In genomic region chr2:192373244-192373643, GRCh38 we compare ENCODE assay signal across 35 cellular contexts.
"Had no signal": no experiment of that assay in that cellular context is flagged by ENCODE, and none has a peak within 500 bp of the region (broad histone marks: within the 10 kb centered on the region; RNA-seq: fewer than 3 reads in every experiment).

No MANE protein-coding gene starts in this region.

- H3K36me3 ChIP-seq: adrenal gland, esophagus squamous epithelium, gastroesophageal sphincter had no signal

- H3K36me3 Mint-ChIP-seq: activated CD4-positive, alpha-beta memory T cell treated with anti-CD3 and anti-CD28 coated beads for 36 hours; activated CD8-positive, alpha-beta memory T cell treated with anti-CD3 and anti-CD28 coated beads, Interleukin-2, amount 10 ng/mL, durations not matched to agents 7 days and 5 days; activated naive CD4-positive, alpha-beta T cell treated with anti-CD3 and anti-CD28 coated beads, Interleukin-2, amount 50 U/mL, for 24 hours; activated naive CD8-positive, alpha-beta T cell treated with anti-CD3 and anti-CD28 coated beads for 36 hours had no signal

- H3K4me1 Mint-ChIP-seq: activated CD4-positive, alpha-beta T cell treated with anti-CD3 and anti-CD28 coated beads for 36 hours; activated CD4-positive, alpha-beta T cell treated with anti-CD3 and anti-CD28 coated beads, Interleukin-2, amount 10 ng/mL, durations not matched to agents 24 days and 14 days; activated CD8-positive, alpha-beta memory T cell treated with anti-CD3 and anti-CD28 coated beads, Interleukin-2, amount 10 ng/mL, durations not matched to agents 7 days and 5 days; activated naive CD4-positive, alpha-beta T cell treated with anti-CD3 and anti-CD28 coated beads, Interleukin-2, amount 50 U/mL, for 24 hours; activated naive CD8-positive, alpha-beta T cell treated with anti-CD3 and anti-CD28 coated beads for 36 hours; activated naive CD8-positive, alpha-beta T cell treated with anti-CD3 and anti-CD28 coated beads, Interleukin-2, amount 50 U/mL, for 24 hours; T-helper 17 cell had no signal

- H3K4me3 Mint-ChIP-seq: activated CD4-positive, alpha-beta memory T cell treated with anti-CD3 and anti-CD28 coated beads for 36 hours; activated CD4-positive, alpha-beta T cell treated with anti-CD3 and anti-CD28 coated beads for 36 hours; activated CD4-positive, alpha-beta T cell treated with anti-CD3 and anti-CD28 coated beads, Interleukin-2, amount 10 ng/mL, durations not matched to agents 24 days and 14 days; activated CD8-positive, alpha-beta memory T cell treated with anti-CD3 and anti-CD28 coated beads, Interleukin-2, amount 10 ng/mL, durations not matched to agents 7 days and 5 days; activated CD8-positive, alpha-beta T cell treated with anti-CD3 and anti-CD28 coated beads, Interleukin-2, amount 10 ng/mL, durations not matched to agents 7 days and 5 days; activated naive CD4-positive, alpha-beta T cell treated with anti-CD3 and anti-CD28 coated beads for 36 hours; activated naive CD4-positive, alpha-beta T cell treated with anti-CD3 and anti-CD28 coated beads, Interleukin-2, amount 50 U/mL, for 24 hours; activated naive CD8-positive, alpha-beta T cell treated with anti-CD3 and anti-CD28 coated beads for 36 hours; activated naive CD8-positive, alpha-beta T cell treated with anti-CD3 and anti-CD28 coated beads, Interleukin-2, amount 50 U/mL, for 24 hours; activated T-helper 1 cell treated with anti-CD3 and anti-CD28 coated beads, Interleukin-12 subunit alpha, Interleukin-12 subunit beta, Interleukin-2, Interleukin-4 antibody, amounts not matched to agents 30 ng/mL and 10 ng/mL and 1 ng/mL, durations not matched to agents 14 hours and 24 hours and 36 hours; T-helper 17 cell; T-helper 2 cell treated with Interferon-gamma antibody and Interleukin-4, amounts not matched to agents 5 μg/mL and 100 μg/mL, for 36 hours had no signal

- H3K9me3 ChIP-seq: adrenal gland, body of pancreas, esophagus squamous epithelium, gastroesophageal sphincter had no signal

- H3K9me3 Mint-ChIP-seq: activated CD4-positive, alpha-beta memory T cell treated with anti-CD3 and anti-CD28 coated beads for 36 hours; activated CD4-positive, alpha-beta T cell treated with anti-CD3 and anti-CD28 coated beads, Interleukin-2, amount 10 ng/mL, durations not matched to agents 24 days and 14 days; activated naive CD4-positive, alpha-beta T cell treated with anti-CD3 and anti-CD28 coated beads for 36 hours; activated naive CD4-positive, alpha-beta T cell treated with anti-CD3 and anti-CD28 coated beads, Interleukin-2, amount 50 U/mL, for 24 hours; activated naive CD8-positive, alpha-beta T cell treated with anti-CD3 and anti-CD28 coated beads for 36 hours; activated naive CD8-positive, alpha-beta T cell treated with anti-CD3 and anti-CD28 coated beads, Interleukin-2, amount 50 U/mL, for 24 hours; activated T-helper 1 cell treated with anti-CD3 and anti-CD28 coated beads, Interleukin-12 subunit alpha, Interleukin-12 subunit beta, Interleukin-2, Interleukin-4 antibody, amounts not matched to agents 30 ng/mL and 10 ng/mL and 1 ng/mL, durations not matched to agents 14 hours and 24 hours and 36 hours; activated T-helper 2 cell treated with anti-CD3 and anti-CD28 coated beads, Interferon-gamma antibody, Interleukin-2, Interleukin-4, amounts not matched to agents 10 μg/mL and 5 μg/mL and 100 μg/mL, durations not matched to agents 14 hours and 24 hours and 36 hours; T-helper 2 cell treated with Interferon-gamma antibody and Interleukin-4, amounts not matched to agents 5 μg/mL and 100 μg/mL, for 36 hours had no signal

- H3K27me3 ChIP-seq: adrenal gland, body of pancreas, esophagus squamous epithelium, gastroesophageal sphincter had no signal

- H3K27me3 Mint-ChIP-seq: activated CD4-positive, alpha-beta memory T cell treated with anti-CD3 and anti-CD28 coated beads for 36 hours; activated CD4-positive, alpha-beta T cell treated with anti-CD3 and anti-CD28 coated beads for 36 hours; activated CD4-positive, alpha-beta T cell treated with anti-CD3 and anti-CD28 coated beads, Interleukin-2, amount 10 ng/mL, durations not matched to agents 24 days and 14 days; activated CD8-positive, alpha-beta memory T cell treated with anti-CD3 and anti-CD28 coated beads, Interleukin-2, amount 10 ng/mL, durations not matched to agents 7 days and 5 days; activated naive CD4-positive, alpha-beta T cell treated with anti-CD3 and anti-CD28 coated beads, Interleukin-2, amount 50 U/mL, for 24 hours; activated naive CD8-positive, alpha-beta T cell treated with anti-CD3 and anti-CD28 coated beads for 36 hours; activated naive CD8-positive, alpha-beta T cell treated with anti-CD3 and anti-CD28 coated beads, Interleukin-2, amount 50 U/mL, for 24 hours; T-helper 17 cell had no signal

- ATAC-seq: activated CD4-positive, alpha-beta T cell treated with anti-CD3 and anti-CD28 coated beads for 36 hours; activated CD8-positive, alpha-beta memory T cell treated with anti-CD3 and anti-CD28 coated beads, Interleukin-2, amount 10 ng/mL, durations not matched to agents 7 days and 5 days; activated CD8-positive, alpha-beta T cell treated with anti-CD3 and anti-CD28 coated beads, Interleukin-2, amount 10 ng/mL, durations not matched to agents 7 days and 5 days; activated naive CD8-positive, alpha-beta T cell treated with anti-CD3 and anti-CD28 coated beads, Interleukin-2, amount 50 U/mL, for 24 hours; body of pancreas; gastroesophageal sphincter; T-helper 17 cell had no signal

- FAIRE-seq: colon, endometrium, endothelial cell of umbilical vein had no signal

- DNase-seq: activated CD4-positive, alpha-beta memory T cell treated with anti-CD3 and anti-CD28 coated beads for 36 hours; activated CD4-positive, alpha-beta T cell treated with anti-CD3 and anti-CD28 coated beads for 36 hours; activated CD4-positive, alpha-beta T cell treated with anti-CD3 and anti-CD28 coated beads, Interleukin-2, amount 10 ng/mL, durations not matched to agents 24 days and 14 days; activated CD4-positive, CD25-positive, alpha-beta regulatory T cell; activated CD4-positive, CD25-positive, alpha-beta regulatory T cell treated with anti-CD3 and anti-CD28 coated beads, Interleukin-2, amount 50 U/mL, for 72 hours; activated CD8-positive, alpha-beta memory T cell treated with anti-CD3 and anti-CD28 coated beads, Interleukin-2, amount 10 ng/mL, durations not matched to agents 7 days and 5 days; activated CD8-positive, alpha-beta memory T cell treated with anti-CD3 and anti-CD28 coated beads, Interleukin-2, amount 50 U/mL, for 4 hours; activated CD8-positive, alpha-beta T cell treated with anti-CD3 and anti-CD28 coated beads, Interleukin-2, amount 10 ng/mL, durations not matched to agents 7 days and 5 days; activated effector memory CD4-positive, alpha-beta T cell treated with anti-CD3 and anti-CD28 coated beads, Interleukin-2, amount 50 U/mL, for 16 hours; activated naive CD4-positive, alpha-beta T cell treated with anti-CD3 and anti-CD28 coated beads for 36 hours; activated naive CD8-positive, alpha-beta T cell treated with anti-CD3 and anti-CD28 coated beads for 36 hours; activated naive CD8-positive, alpha-beta T cell treated with anti-CD3 and anti-CD28 coated beads, Interleukin-2, amount 50 U/mL, for 24 hours; activated T-cell treated with anti-CD3 and anti-CD28 coated beads, Interleukin-2, amount 50 U/mL, for 1 hour; activated T-cell treated with anti-CD3 and anti-CD28 coated beads, Interleukin-2, amount 50 U/mL, for 48 hours; adrenal gland; amygdala; aorta; body of pancreas; caudate nucleus; cortex of kidney; effector CD8-positive, alpha-beta T cell; esophagus squamous epithelium; foreskin melanocyte; T-helper 1 cell; T-helper 17 cell; T1000 had no signal

- H3K27ac ChIP-seq: adrenal gland, body of pancreas, epithelial cell of prostate, esophagus squamous epithelium, gastroesophageal sphincter had no signal

- H3K4me1 ChIP-seq: adrenal gland, body of pancreas, esophagus squamous epithelium, gastroesophageal sphincter had no signal

- H3K4me3 ChIP-seq: adrenal gland, body of pancreas, esophagus squamous epithelium, gastroesophageal sphincter had no signal

- H3K27ac Mint-ChIP-seq: activated CD4-positive, alpha-beta memory T cell treated with anti-CD3 and anti-CD28 coated beads for 36 hours; activated CD4-positive, alpha-beta T cell treated with anti-CD3 and anti-CD28 coated beads for 36 hours; activated CD4-positive, alpha-beta T cell treated with anti-CD3 and anti-CD28 coated beads, Interleukin-2, amount 10 ng/mL, durations not matched to agents 24 days and 14 days; activated CD8-positive, alpha-beta memory T cell treated with anti-CD3 and anti-CD28 coated beads, Interleukin-2, amount 10 ng/mL, durations not matched to agents 7 days and 5 days; activated CD8-positive, alpha-beta T cell treated with anti-CD3 and anti-CD28 coated beads, Interleukin-2, amount 10 ng/mL, durations not matched to agents 7 days and 5 days; activated naive CD4-positive, alpha-beta T cell treated with anti-CD3 and anti-CD28 coated beads for 36 hours; activated naive CD4-positive, alpha-beta T cell treated with anti-CD3 and anti-CD28 coated beads, Interleukin-2, amount 50 U/mL, for 24 hours; activated naive CD8-positive, alpha-beta T cell treated with anti-CD3 and anti-CD28 coated beads for 36 hours; activated naive CD8-positive, alpha-beta T cell treated with anti-CD3 and anti-CD28 coated beads, Interleukin-2, amount 50 U/mL, for 24 hours; activated T-helper 1 cell treated with anti-CD3 and anti-CD28 coated beads, Interleukin-12 subunit alpha, Interleukin-12 subunit beta, Interleukin-2, Interleukin-4 antibody, amounts not matched to agents 30 ng/mL and 10 ng/mL and 1 ng/mL, durations not matched to agents 14 hours and 24 hours and 36 hours; activated T-helper 2 cell treated with anti-CD3 and anti-CD28 coated beads, Interferon-gamma antibody, Interleukin-2, Interleukin-4, amounts not matched to agents 10 μg/mL and 5 μg/mL and 100 μg/mL, durations not matched to agents 14 hours and 24 hours and 36 hours; T-helper 17 cell; T-helper 2 cell treated with Interferon-gamma antibody and Interleukin-4, amounts not matched to agents 5 μg/mL and 100 μg/mL, for 36 hours had no signal
